Comparison of ENCODE assay signal across 7 cellular contexts in the genomic region with DNA sequence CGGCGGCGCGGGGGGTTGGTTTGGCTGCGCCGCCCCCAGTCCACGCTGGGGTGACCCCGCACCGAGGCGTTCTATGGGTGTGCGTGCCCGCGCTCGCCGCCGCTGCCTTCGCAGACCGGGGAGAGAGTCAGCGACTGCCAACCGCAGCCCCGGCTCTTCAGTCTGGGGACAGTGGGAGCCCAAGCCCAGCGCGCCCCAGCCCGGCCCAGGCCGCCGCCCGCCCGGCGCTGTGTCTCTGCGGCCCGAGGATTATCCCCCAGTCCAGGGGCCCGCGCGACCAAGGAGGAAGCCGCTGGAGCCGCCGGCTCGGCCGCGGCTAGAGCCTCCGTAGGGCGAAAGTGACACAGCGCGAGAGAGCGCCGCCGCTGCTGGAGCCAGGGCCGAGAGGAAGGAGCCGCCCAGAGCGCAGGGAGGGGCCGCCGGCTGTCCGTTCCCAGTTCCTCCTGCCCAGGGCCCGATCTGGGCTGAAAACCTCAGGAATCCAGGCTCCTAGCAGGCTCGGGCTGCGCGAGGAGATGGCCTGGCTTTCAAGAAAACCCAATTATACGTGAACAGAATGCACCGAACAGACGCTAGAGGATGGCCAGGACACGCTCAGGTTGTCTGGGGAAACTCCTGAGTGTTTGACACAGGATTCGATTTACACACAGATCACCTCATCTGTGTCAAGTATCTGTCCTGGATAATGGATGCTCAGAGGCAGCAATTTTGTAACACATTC. TPM values are rescaled to one million over a fixed set of nuclear protein-coding genes. Genes with fewer than 3 reads are reported as not detected.
DNase-seq lines count a peak whose midpoint lies in the region; TF ChIP-seq lines count a peak whose summit lies in the region.

No MANE protein-coding gene starts in this region.

- CTCF ChIA-PET in HEK293T (lab: Yijun Ruan, JAX) = no interaction called here
- CTCF ChIA-PET in activated CD4-positive, alpha-beta memory T cell treated with anti-CD3 and anti-CD28 coated beads for 36 hours (lab: Charles Lee) = no interaction called here

- H3K36me3 Mint-ChIP-seq in activated CD4-positive, alpha-beta memory T cell treated with anti-CD3 and anti-CD28 coated beads for 36 hours = no peaks in the 10 kb centered on the region

- peak overlapping the region; percentile 69 for H3K9ac ChIP-seq in mesendoderm (ENCODE audit: low read length)

- peak overlapping the region; percentile 56 for H3K4ac ChIP-seq in mesendoderm (ENCODE audit: low read depth, low read length)

- H3K23ac ChIP-seq in mesendoderm (ENCODE audit: low read length) = peak overlapping the region; percentile 52

- no peak overlapping the region for H3K27ac Mint-ChIP-seq in activated CD4-positive, alpha-beta memory T cell treated with anti-CD3 and anti-CD28 coated beads for 36 hours

- peak overlapping the region; percentile 39 for H2AK5ac ChIP-seq in mesendoderm (ENCODE audit: low read length)

- H3K4me1 ChIP-seq in mesendoderm (ENCODE audit: control insufficient read depth, low read depth, low read length) = peaks cover 34% of the 10 kb centered on the region

- POLR2A ChIA-PET in HEK293T (lab: Yijun Ruan, JAX) = no interaction called here
- POLR2A ChIA-PET in activated CD4-positive, alpha-beta memory T cell treated with anti-CD3 and anti-CD28 coated beads for 36 hours (lab: Charles Lee) = no interaction called here

- H2BK15ac ChIP-seq in mesendoderm (replicated peaks; ENCODE audit: low read depth) = no peak overlapping the region

- H4K5ac ChIP-seq in mesendoderm (ENCODE audit: low read length) = no peak overlapping the region

- intact Hi-C loops in activated CD4-positive, alpha-beta memory T cell treated with anti-CD3 and anti-CD28 coated beads for 36 hours (cut with micrococcal nuclease) = no loop called here

- H3K9me3 Mint-ChIP-seq in activated CD4-positive, alpha-beta memory T cell treated with anti-CD3 and anti-CD28 coated beads for 36 hours = no peaks in the 10 kb centered on the region

- peaks cover 7% of the 10 kb centered on the region for H3K4me1 Mint-ChIP-seq in activated CD4-positive, alpha-beta memory T cell treated with anti-CD3 and anti-CD28 coated beads for 36 hours (ENCODE audit: low read depth)

- peak overlapping the region; percentile 74 for H3K4me2 ChIP-seq in mesendoderm (ENCODE audit: low read length)

- no peak overlapping the region for H2BK5ac ChIP-seq in mesendoderm (ENCODE audit: low read length)

- H3K27ac ChIP-seq in epithelial cell of prostate (peak overlapping the region; percentile 91), mesendoderm (ENCODE audit: low read depth, low read length) (peak overlapping the region; percentile 57)

- no peak overlapping the region for H4K8ac ChIP-seq in mesendoderm (ENCODE audit: low read depth, low read length)

- no peaks in the 10 kb centered on the region for H3K36me3 ChIP-seq in mesendoderm (ENCODE audit: control insufficient read depth, insufficient read depth, low read length)

- peak overlapping the region; percentile 88 for H3K56ac ChIP-seq in mesendoderm (ENCODE audit: low read length)

- peak overlapping the region; percentile 56 for H3K18ac ChIP-seq in mesendoderm (ENCODE audit: low read length)

- peaks cover 7% of the 10 kb centered on the region for H3K27me3 Mint-ChIP-seq in activated CD4-positive, alpha-beta memory T cell treated with anti-CD3 and anti-CD28 coated beads for 36 hours

- peak overlapping the region; percentile 18 for H3K4me3 Mint-ChIP-seq in activated CD4-positive, alpha-beta memory T cell treated with anti-CD3 and anti-CD28 coated beads for 36 hours

- peaks cover 5% of the 10 kb centered on the region for H3K79me2 ChIP-seq in mesendoderm (ENCODE audit: control insufficient read depth, insufficient read depth, low read length)

- H3K4me3 ChIP-seq in mesendoderm (ENCODE audit: low read length) = peak overlapping the region; percentile 37

- no CpG with 5 or more reads among the region's 62 CpGs for WGBS in mesendoderm (ENCODE audit: extremely low coverage, insufficient coverage, low lambda C conversion rate)

- DNase-seq in GM04503 (ENCODE audit: low read depth) = peak; percentile 34
- peak; percentile 50 for DNase-seq in HEK293T (ENCODE audit: extremely low spot score)
- peak; percentile 27 for DNase-seq in NCI-H2171 treated with DMSO at 0.1 percent for 48 hours (lab: John Stamatoyannopoulos, UW)
- DNase-seq in activated CD4-positive, alpha-beta memory T cell treated with anti-CD3 and anti-CD28 coated beads for 36 hours = peak; percentile 36
- no peak for DNase-seq in epithelial cell of prostate (ENCODE audit: low read depth, low spot score)
- peak; percentile 90 for DNase-seq in mesendoderm
- DNase-seq in stromal cell of bone marrow (ENCODE audit: low read depth) = peak; percentile 51

- H3K27me3 ChIP-seq in mesendoderm (ENCODE audit: insufficient read depth, low read length, poor library complexity) = no peaks in the 10 kb centered on the region

- peaks cover 9% of the 10 kb centered on the region for H3K79me1 ChIP-seq in mesendoderm (ENCODE audit: low read length)

- peak overlapping the region; percentile 66 for H2BK120ac ChIP-seq in mesendoderm (ENCODE audit: low read depth, low read length)

TF ChIP-seq in HEK293T, 16 proteins besides CTCF, POLR2A, EP300 and RAD21:
- TF ChIP-seq FOXM1 (IDR thresholded peaks at IDR 0.05; ENCODE audit: borderline replicate concordance) = no peak

RNA-seq across cellular contexts. Expression of a gene that starts 2.4 kb away (rescaled TPM):
- total RNA-seq in activated CD4-positive, alpha-beta memory T cell treated with anti-CD3 and anti-CD28 coated beads for 36 hours = 1 to 10 TPM; 4.6 to 5.8 TPM
- polyA plus RNA-seq in mesendoderm (2013, experiment 1 of 2) = 11.5 TPM
- polyA plus RNA-seq in mesendoderm (2013, experiment 2 of 2) = 14.5 TPM
